8 cellular contexts compared by ENCODE assay signal in genomic region chr22:40043086-40043485, GRCh38. TPM values are rescaled to one million over a fixed set of nuclear protein-coding genes. Genes with fewer than 3 reads are reported as not detected.
DNase-seq lines count a peak whose midpoint lies in the region; ATAC-seq, FAIRE-seq and TF ChIP-seq lines count a peak whose summit lies in the region.

No MANE protein-coding gene starts in this region.

- H3K36me3 Mint-ChIP-seq in osteocyte (ENCODE audit: unreplicated experiment) = no peaks in the 10 kb centered on the region

- peaks cover 0 to 9% of the 10 kb centered on the region in 2 experiments for H4K20me1 ChIP-seq in H1 (replicated peaks in 1 of 2; ENCODE audit: control insufficient read depth in 1 of 2, insufficient read depth in 2 of 2, low read length in 2 of 2)

- no peak overlapping the region for H3K23ac ChIP-seq in H1 (ENCODE audit: insufficient read length)

- POLR2A ChIA-PET in H1 (lab: Charles Lee; ENCODE audit: partially characterized antibody) = interaction anchor here (0.6 to 2.1 kb wide), 7 partner anchors 9 to 383 kb away, joined by 3 to 16 read pairs (median 5); partner anchors contain the start of gene TNRC6B

- peaks cover 3 to 22% of the 10 kb centered on the region in 2 experiments; a peak in 3 of 4 replicates for H3K79me2 ChIP-seq in H1 (ENCODE audit: control insufficient read depth in 1 of 2, insufficient read depth in 2 of 2, low read length in 2 of 2)

- TF ChIP-seq EP300 in H1 (IDR thresholded peaks at IDR 0.05; ENCODE audit: borderline replicate concordance in 1 of 2, low read depth in 2 of 2, low read length in 2 of 2) = no peak

- TF ChIP-seq CTCF in H1 (IDR thresholded peaks at IDR 0.05; ENCODE audit: control extremely low read depth in 1 of 3, insufficient read depth in 1 of 3, low read depth in 1 of 3, low read length in 3 of 3) (peak in 1 of 3 experiments; percentile 4; a peak in 1 of 4 replicates), osteocyte (IDR thresholded peaks at IDR 0.05) (no peak)

- H4K5ac ChIP-seq in H1 (ENCODE audit: insufficient read length, low read depth, low read length) = no peak overlapping the region

- no peak overlapping the region for H4K8ac ChIP-seq in H1 (ENCODE audit: extremely low read depth, insufficient read depth, low read length)

- no peak overlapping the region for H3K18ac ChIP-seq in H1 (ENCODE audit: extremely low read depth, low read length)

- H3K9me3 ChIP-seq in H1 (ENCODE audit: insufficient read depth in 2 of 2, low read depth in 1 of 2, low read length in 1 of 2) = no peaks in the 10 kb centered on the region

- no peaks in the 10 kb centered on the region for H3K9me3 Mint-ChIP-seq in osteocyte (ENCODE audit: unreplicated experiment)

- no peak for TF ChIP-seq POLR2A in H1 (IDR thresholded peaks at IDR 0.05; ENCODE audit: control extremely low read depth in 1 of 2, low read depth in 2 of 2, low read length in 2 of 2)

- H3K4me3 Mint-ChIP-seq in osteocyte (ENCODE audit: unreplicated experiment) = peak overlapping the region; percentile 29

- no peak overlapping the region for H2BK120ac ChIP-seq in H1 (replicated peaks; ENCODE audit: low read depth, low read length)

- CTCF ChIA-PET in H1 (lab: Charles Lee; ENCODE audit: partially characterized antibody) = interaction anchor here (1.3 to 2.3 kb wide), 2 partner anchors 8 to 14 kb away, joined by 3 to 10 read pairs; no protein-coding TSS in a partner anchor

- H3K4me2 ChIP-seq in H1 (ENCODE audit: insufficient read depth in 1 of 2, low read depth in 2 of 2, low read length in 2 of 2) = no peak overlapping the region; a peak in 1 of 4 replicates

- ATAC-seq in HG03565 (IDR thresholded peaks at IDR 0.05; ENCODE audit: unreplicated experiment) = no peak

- H3K56ac ChIP-seq in H1 (replicated peaks; ENCODE audit: insufficient read length, low read depth, low read length) = no peak overlapping the region

- H2BK12ac ChIP-seq in H1 (ENCODE audit: low read depth, low read length) = no peak overlapping the region

- WGBS in H1 (ENCODE audit: extremely low coverage in 1 of 2, insufficient coverage in 1 of 2, insufficient read length in 1 of 2, insufficient replicate concordance in 2 of 2, low coverage in 1 of 2, low lambda C conversion rate in 2 of 2, missing lambda C conversion rate in 1 of 2), 2 experiments = 88% methylated on average over 8 of the region's 8 CpGs; no CpG with 5 or more reads in 1 of the 2 experiments

- H2BK20ac ChIP-seq in H1 (ENCODE audit: low read length) = no peak overlapping the region

- H3K4ac ChIP-seq in H1 (replicated peaks; ENCODE audit: insufficient read length, low read depth, low read length) = no peak overlapping the region

- TF ChIP-seq RAD21 in H1 (IDR thresholded peaks at IDR 0.05 in 1 of 2, conservative IDR thresholded peaks at IDR 0.05 in 1 of 2; ENCODE audit: low read depth in 2 of 2, low read length in 2 of 2) = no peak

- H3K14ac ChIP-seq in H1 (ENCODE audit: insufficient read length) = no peak overlapping the region

- H3K79me1 ChIP-seq in H1 (ENCODE audit: low read depth, low read length) = peaks cover 2% of the 10 kb centered on the region; the same call in 1 of the 2 replicates

- H3K36me3 ChIP-seq in H1 (ENCODE audit: control insufficient read depth in 2 of 4, insufficient read depth in 4 of 4, low read length in 3 of 4) = no peaks in the 10 kb centered on the region

- H3K9ac ChIP-seq in H1 (replicated peaks in 1 of 4; ENCODE audit: extremely low read depth in 1 of 4, low read depth in 3 of 4, low read length in 3 of 4) = no peak overlapping the region

- H3K4me3 ChIP-seq in H1 (ENCODE audit: extremely low read depth in 1 of 4, insufficient read depth in 2 of 4, low read depth in 3 of 4, low read length in 4 of 4) = no peak overlapping the region

- no peak overlapping the region for H2BK5ac ChIP-seq in H1 (ENCODE audit: low read depth, low read length)

- H4K91ac ChIP-seq in H1 (replicated peaks; ENCODE audit: insufficient read length, low read length) = no peak overlapping the region

- no peak overlapping the region for H2AK5ac ChIP-seq in H1 (ENCODE audit: low read depth, low read length)

- H3K4me1 ChIP-seq in H1 (replicated peaks in 1 of 4; ENCODE audit: control insufficient read depth in 3 of 4, insufficient read depth in 4 of 4, low read length in 3 of 4) = peaks cover 0 to 7% (median 2%) of the 10 kb centered on the region in 4 experiments; a peak in 3 of 7 replicates

- peaks cover 0 to 6% (median 3%) of the 10 kb centered on the region in 4 experiments; a peak in 2 of 7 replicates for H3K27me3 ChIP-seq in H1 (replicated peaks in 1 of 4; ENCODE audit: control insufficient read depth in 3 of 4, extremely low read depth in 1 of 4, insufficient read depth in 3 of 4, low read length in 3 of 4)

- H2AFZ ChIP-seq in H1 (ENCODE audit: low read length) = no peak overlapping the region

- peaks cover 40% of the 10 kb centered on the region for H3K4me1 Mint-ChIP-seq in osteocyte (ENCODE audit: unreplicated experiment)

- peaks cover 7% of the 10 kb centered on the region for H3K23me2 ChIP-seq in H1 (ENCODE audit: low read depth, low read length)

- H3K27ac Mint-ChIP-seq in osteocyte (ENCODE audit: unreplicated experiment) = peak overlapping the region; percentile 100

- H2BK15ac ChIP-seq in H1 (ENCODE audit: low read length) = 0 out of 2 replicates have a peak overlapping the region, but pooled peaks have one; percentile 40

- H3K27ac ChIP-seq in H1 (ENCODE audit: low read depth, low read length) = no peak overlapping the region

- DNase-seq in COR-L47 (lab: John Stamatoyannopoulos, UW) = peak; percentile 4
- DNase-seq in NCI-H2196 (lab: John Stamatoyannopoulos, UW; ENCODE audit: unreplicated experiment) = peak; percentile 66
- no peak for DNase-seq in H1 (ENCODE audit: low read depth in 1 of 2, low spot score in 2 of 2)
- peak; percentile 34 for DNase-seq in osteocyte (ENCODE audit: extremely low spot score, unreplicated experiment)
- no peak for DNase-seq in NCI-H748 treated with DMSO at 0.1 percent for 48 hours (lab: John Stamatoyannopoulos, UW)
- DNase-seq in frontal cortex (ENCODE audit: low spot score in 2 of 2) = no peak
- DNase-seq in occipital lobe (lab: John Stamatoyannopoulos, UW) = no peak

- FAIRE-seq in H1 (lab: Jason Lieb, UNC) = no peak
- FAIRE-seq in frontal cortex (lab: Jason Lieb, UNC) = no peak

- H3K27me3 Mint-ChIP-seq in osteocyte (ENCODE audit: unreplicated experiment) = peaks cover 14% of the 10 kb centered on the region

TF ChIP-seq in H1, 55 proteins besides CTCF, POLR2A, EP300 and RAD21:
- TF ChIP-seq MAFK (IDR thresholded peaks at IDR 0.05; ENCODE audit: low read depth, low read length) = no peak
- TF ChIP-seq RXRA (IDR thresholded peaks at IDR 0.05; ENCODE audit: insufficient read depth, low read depth, low read length) = no peak
- no peak for TF ChIP-seq HDAC6 (IDR thresholded peaks at IDR 0.05; ENCODE audit: low read depth, low read length)
- no peak for TF ChIP-seq POLR2AphosphoS5 (IDR thresholded peaks at IDR 0.05; ENCODE audit: low read depth, low read length)
- TF ChIP-seq CBX8 (IDR thresholded peaks at IDR 0.05; ENCODE audit: borderline replicate concordance, low read depth, low read length) = no peak
- TF ChIP-seq SIX5 (IDR thresholded peaks at IDR 0.05; ENCODE audit: low read depth, low read length) = no peak
- TF ChIP-seq SUZ12 (IDR thresholded peaks at IDR 0.05; ENCODE audit: low read length) = no peak
- TF ChIP-seq ATF3 (IDR thresholded peaks at IDR 0.05; ENCODE audit: insufficient read depth, low read depth, low read length) = no peak
- no peak for TF ChIP-seq KDM4A (IDR thresholded peaks at IDR 0.05; ENCODE audit: low read depth, low read length, severe bottlenecking)
- TF ChIP-seq GABPA (IDR thresholded peaks at IDR 0.05; ENCODE audit: borderline replicate concordance, insufficient read depth, low read length) = no peak
- no peak for TF ChIP-seq BACH1 (IDR thresholded peaks at IDR 0.05; ENCODE audit: low read length)
- TF ChIP-seq SIRT6 (IDR thresholded peaks at IDR 0.05; ENCODE audit: low read length) = no peak
- no peak for TF ChIP-seq POU5F1 (IDR thresholded peaks at IDR 0.05; ENCODE audit: low read depth, low read length)

RNA-seq across cellular contexts. Expression of gene FAM83F, which starts 48.3 kb away (rescaled TPM):
- total RNA-seq in H1 (2021; fragmentation: NEBNext Ultra II Directional; extraction: Animal tissue kit (Norgen Biotek cat#: 25700)) = 18.9 and 20.9 TPM in 2 replicates
- 8.6 and 10.8 TPM in 2 replicates for polyA plus RNA-seq in H1 (2011; rRNA removed)
- polyA plus RNA-seq in H1 (2011; cell fraction: cytosol; rRNA removed) = 9.9 TPM
- 13.0 TPM for polyA plus RNA-seq in H1 (2011; cell fraction: nucleus; rRNA removed)
- 7.5 to 9.3 TPM (median 8.6 TPM) in 4 replicates for polyA plus RNA-seq in H1 (2012, experiment 1 of 2)
- 6.2 TPM for polyA plus RNA-seq in H1 (2012, experiment 2 of 2)
- 5.4 TPM for polyA plus RNA-seq in H1 (2013, experiment 1 of 2)
- polyA plus RNA-seq in H1 (2013, experiment 2 of 2) = 5.4 TPM
- polyA minus RNA-seq in H1 (2011; rRNA and poly(A)+ RNA removed) = 21.7 and 25.4 TPM in 2 replicates
- 9.5 TPM for polyA minus RNA-seq in H1 (2011; cell fraction: cytosol; rRNA and poly(A)+ RNA removed)
- 10.1 TPM for polyA minus RNA-seq in H1 (2011; cell fraction: nucleus; rRNA and poly(A)+ RNA removed)
- total RNA-seq in osteocyte (not detected in 2 replicates), frontal cortex (0.41 TPM), occipital lobe (0.78 TPM)

Comparison
In these comparisons a context has a peak if more than half of its experiments do, and no peak if none do; other contexts are left out.
1. DNase-seq: peak in COR-L47 (single experiment), NCI-H2196 (single experiment) and osteocyte (single experiment); none in H1 (0 of 2), NCI-H748 treated with DMSO at 0.1 percent for 48 hours (single experiment), frontal cortex (0 of 2) and occipital lobe (single experiment).
2. RNA of gene FAM83F, which starts 48.3 kb away (total RNA-seq): 18.9 to 20.9 TPM in H1; 0.78 TPM in occipital lobe (single experiment), 0.41 TPM in frontal cortex (single experiment) and not detected in osteocyte; every median in the first group is over 10 times any median in the second.